In the genomic region with DNA sequence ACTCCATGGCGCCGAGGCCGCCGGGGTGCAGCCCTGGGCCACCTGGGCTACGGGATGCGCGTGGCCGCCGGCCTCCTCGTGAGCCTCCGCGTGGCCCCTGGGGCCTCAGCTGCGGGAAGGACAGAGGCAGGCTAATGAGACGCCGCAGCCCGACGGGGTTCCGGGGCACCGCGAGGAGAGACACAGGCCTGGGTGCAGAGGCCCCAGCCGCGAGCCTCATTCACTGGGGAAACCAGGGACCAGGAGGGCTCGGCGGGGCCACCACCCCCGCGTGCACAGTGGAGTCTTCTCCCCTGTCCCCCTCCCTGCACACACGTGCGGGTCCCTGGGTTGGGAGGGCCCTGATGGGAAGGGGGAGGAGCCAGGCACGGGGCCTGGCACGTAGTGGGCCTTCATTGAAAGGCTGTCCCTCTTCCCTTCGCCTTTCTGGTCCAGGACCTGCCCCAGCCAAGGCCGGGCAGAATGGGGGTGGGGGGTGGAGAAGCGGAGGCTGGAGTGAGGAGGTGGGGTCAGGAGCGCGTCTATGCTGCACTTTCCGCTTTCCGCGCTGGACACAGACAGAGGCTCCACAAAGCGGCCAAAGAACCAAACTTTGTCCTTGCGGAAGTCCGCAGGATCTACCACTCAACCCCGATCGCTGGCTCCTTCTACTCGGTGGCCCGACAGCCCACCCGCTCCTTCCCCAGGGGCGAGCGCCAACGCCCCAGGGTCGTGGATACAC, we compare ENCODE assay signal across 1 cellular context.
TF ChIP-seq lines count a peak whose summit lies in the region.

No MANE protein-coding gene starts in this region.

TF ChIP-seq in endothelial cell of umbilical vein, 7 proteins besides CTCF, POLR2A, EP300 and RAD21:
- TF ChIP-seq EZH2 (IDR thresholded peaks at IDR 0.05; ENCODE audit: borderline replicate concordance, low read depth, low read length, severe bottlenecking) (peak; percentile 81), GATA2 (IDR thresholded peaks at IDR 0.05; ENCODE audit: insufficient read depth, insufficient read length, low read depth, low read length) (no peak)
